8 cellular contexts compared by ENCODE assay signal in genomic region chr1:84959294-84959693, GRCh38.
DNase-seq lines count a peak whose midpoint lies in the region; ATAC-seq lines count a peak whose summit lies in the region.

No MANE protein-coding gene starts in this region.

- DNase-seq in activated effector memory CD4-positive, alpha-beta T cell treated with anti-CD3 and anti-CD28 coated beads, Interleukin-2, amount 50 U/mL, for 16 hours, result peak; percentile 75
- no peak for DNase-seq in activated effector memory CD4-positive, alpha-beta T cell treated with Interleukin-2 at 50 U/mL for 16 hours
- DNase-seq in activated T-cell treated with anti-CD3 and anti-CD28 coated beads, Interleukin-2, amount 50 U/mL, for 48 hours, result peak; percentile 54 to 65
- peak; percentile 20 for DNase-seq in stimulated activated naive CD8-positive, alpha-beta T cell treated with anti-CD3 and anti-CD28 coated beads, Interleukin-15, Interleukin-2, amounts not matched to agents 100 U/mL and 50 U/mL, for 24 hours
- DNase-seq in AG08395 (ENCODE audit: low spot score), result no peak
- DNase-seq in HuH-7 (ENCODE audit: low spot score), result no peak
- no peak for DNase-seq in NCI-H446 (lab: John Stamatoyannopoulos, UW)

- peak; percentile 95 for ATAC-seq in HG02973 (IDR thresholded peaks at IDR 0.05; ENCODE audit: unreplicated experiment)
- ATAC-seq in stimulated activated naive CD8-positive, alpha-beta T cell treated with anti-CD3 and anti-CD28 coated beads, Interleukin-15, Interleukin-2, amounts not matched to agents 100 U/mL and 50 U/mL, for 24 hours, result peak; percentile 90

Comparison
In these comparisons a context has a peak if more than half of its experiments do, and no peak if none do; other contexts are left out.
1. DNase-seq: peak in activated effector memory CD4-positive, alpha-beta T cell treated with anti-CD3 and anti-CD28 coated beads, Interleukin-2, amount 50 U/mL, for 16 hours (single experiment), activated T-cell treated with anti-CD3 and anti-CD28 coated beads, Interleukin-2, amount 50 U/mL, for 48 hours (2 of 2) and stimulated activated naive CD8-positive, alpha-beta T cell treated with anti-CD3 and anti-CD28 coated beads, Interleukin-15, Interleukin-2, amounts not matched to agents 100 U/mL and 50 U/mL, for 24 hours (single experiment); none in activated effector memory CD4-positive, alpha-beta T cell treated with Interleukin-2 at 50 U/mL for 16 hours (single experiment), AG08395 (single experiment), HuH-7 (single experiment) and NCI-H446 (0 of 2).